Comparison of ENCODE assay signal across 23 cellular contexts in genomic region chr10:7538970-7539694, GRCh38.
DNase-seq lines count a peak whose midpoint lies in the region; ATAC-seq and TF ChIP-seq lines count a peak whose summit lies in the region.
"Had no signal": no experiment of that assay in that cellular context is flagged by ENCODE, and none has a peak within 500 bp of the region (broad histone marks: within the 10 kb centered on the region; RNA-seq: fewer than 3 reads in every experiment).

No MANE protein-coding gene starts in this region.

- peaks cover 9% of the 10 kb centered on the region for H3K4me1 Mint-ChIP-seq in activated CD4-positive, alpha-beta T cell treated with anti-CD3 and anti-CD28 coated beads for 36 hours
- H3K4me1 Mint-ChIP-seq in CD4-positive, alpha-beta memory T cell, result peaks cover 8 to 10% (median 10%) of the 10 kb centered on the region in 4 donors
- peaks cover 9% of the 10 kb centered on the region for H3K4me1 Mint-ChIP-seq in activated T-helper 1 cell treated with anti-CD3 and anti-CD28 coated beads, Interleukin-12 subunit alpha, Interleukin-12 subunit beta, Interleukin-2, Interleukin-4 antibody, amounts not matched to agents 30 ng/mL and 10 ng/mL and 1 ng/mL, durations not matched to agents 14 hours and 24 hours and 36 hours (ENCODE audit: low read depth)
- peaks cover 8 to 22% (median 14%) of the 10 kb centered on the region in 4 donors for H3K4me1 Mint-ChIP-seq in naive thymus-derived CD8-positive, alpha-beta T cell

- no peak overlapping the region for H3K4me3 ChIP-seq in CD4-positive, alpha-beta memory T cell (ENCODE audit: low read length in 2 of 2)
- H3K4me3 ChIP-seq: Peyer's patch, SJSA1 had no signal

- no peaks in the 10 kb centered on the region for H3K27me3 ChIP-seq in CD4-positive, alpha-beta memory T cell (ENCODE audit: insufficient read depth, low read length)
- H3K27me3 ChIP-seq: Peyer's patch, SJSA1 had no signal

- intact Hi-C loops in activated CD4-positive, alpha-beta T cell treated with anti-CD3 and anti-CD28 coated beads for 36 hours (cut with DNase I, micrococcal nuclease), result no loop called here
- intact Hi-C loops in CD4-positive, alpha-beta memory T cell (cut with micrococcal nuclease), result no loop called here
- intact Hi-C loops in activated T-helper 1 cell treated with anti-CD3 and anti-CD28 coated beads, Interleukin-12 subunit alpha, Interleukin-12 subunit beta, Interleukin-2, Interleukin-4 antibody, amounts not matched to agents 30 ng/mL and 10 ng/mL and 1 ng/mL, durations not matched to agents 14 hours and 24 hours and 36 hours (cut with micrococcal nuclease), result no loop called here

- H3K4me3 Mint-ChIP-seq in activated CD4-positive, alpha-beta T cell treated with anti-CD3 and anti-CD28 coated beads for 36 hours, result no peak overlapping the region
- peak overlapping the region in 4 of 8 donors; percentile 0 to 23 (median 16) for H3K4me3 Mint-ChIP-seq in CD4-positive, alpha-beta memory T cell
- no peak overlapping the region for H3K4me3 Mint-ChIP-seq in activated T-helper 1 cell treated with anti-CD3 and anti-CD28 coated beads, Interleukin-12 subunit alpha, Interleukin-12 subunit beta, Interleukin-2, Interleukin-4 antibody, amounts not matched to agents 30 ng/mL and 10 ng/mL and 1 ng/mL, durations not matched to agents 14 hours and 24 hours and 36 hours
- H3K4me3 Mint-ChIP-seq in naive thymus-derived CD8-positive, alpha-beta T cell, result peak overlapping the region in 8 of 10 donors; percentile 0 to 45 (median 28)
- H3K4me3 Mint-ChIP-seq: activated CD4-positive, alpha-beta memory T cell treated with anti-CD3 and anti-CD28 coated beads, Interleukin-2, amount 10 ng/mL, durations not matched to agents 7 days and 5 days; brain had no signal

- H3K36me3 Mint-ChIP-seq in activated CD4-positive, alpha-beta T cell treated with anti-CD3 and anti-CD28 coated beads for 36 hours (ENCODE audit: low read depth), result peaks cover 8% of the 10 kb centered on the region
- H3K36me3 Mint-ChIP-seq in CD4-positive, alpha-beta memory T cell, result peaks cover 0 to 4% of the 10 kb centered on the region in 2 donors
- H3K36me3 Mint-ChIP-seq in activated T-helper 1 cell treated with anti-CD3 and anti-CD28 coated beads, Interleukin-12 subunit alpha, Interleukin-12 subunit beta, Interleukin-2, Interleukin-4 antibody, amounts not matched to agents 30 ng/mL and 10 ng/mL and 1 ng/mL, durations not matched to agents 14 hours and 24 hours and 36 hours (ENCODE audit: low read depth), result no peaks in the 10 kb centered on the region
- peaks cover 0 to 17% (median 9%) of the 10 kb centered on the region in 3 donors for H3K36me3 Mint-ChIP-seq in naive thymus-derived CD8-positive, alpha-beta T cell
- H3K36me3 Mint-ChIP-seq: brain had no signal

- H3K36me3 ChIP-seq in CD4-positive, alpha-beta memory T cell (ENCODE audit: insufficient read depth, low read length), result no peaks in the 10 kb centered on the region
- H3K36me3 ChIP-seq: Peyer's patch, SJSA1 had no signal

- H3K27ac Mint-ChIP-seq in activated CD4-positive, alpha-beta T cell treated with anti-CD3 and anti-CD28 coated beads for 36 hours, result peak overlapping the region; percentile 27
- H3K27ac Mint-ChIP-seq in CD4-positive, alpha-beta memory T cell, result peak overlapping the region; percentile 18 to 88 (median 39)
- H3K27ac Mint-ChIP-seq in activated T-helper 1 cell treated with anti-CD3 and anti-CD28 coated beads, Interleukin-12 subunit alpha, Interleukin-12 subunit beta, Interleukin-2, Interleukin-4 antibody, amounts not matched to agents 30 ng/mL and 10 ng/mL and 1 ng/mL, durations not matched to agents 14 hours and 24 hours and 36 hours, result peak overlapping the region; percentile 56
- peak overlapping the region; percentile 58 to 91 (median 76) for H3K27ac Mint-ChIP-seq in naive thymus-derived CD8-positive, alpha-beta T cell
- H3K27ac Mint-ChIP-seq: activated CD4-positive, alpha-beta memory T cell treated with anti-CD3 and anti-CD28 coated beads, Interleukin-2, amount 10 ng/mL, durations not matched to agents 7 days and 5 days had no signal

- no peaks in the 10 kb centered on the region for H3K27me3 Mint-ChIP-seq in activated CD4-positive, alpha-beta T cell treated with anti-CD3 and anti-CD28 coated beads for 36 hours
- H3K27me3 Mint-ChIP-seq in CD4-positive, alpha-beta memory T cell, result no peaks in the 10 kb centered on the region
- H3K27me3 Mint-ChIP-seq in activated T-helper 1 cell treated with anti-CD3 and anti-CD28 coated beads, Interleukin-12 subunit alpha, Interleukin-12 subunit beta, Interleukin-2, Interleukin-4 antibody, amounts not matched to agents 30 ng/mL and 10 ng/mL and 1 ng/mL, durations not matched to agents 14 hours and 24 hours and 36 hours (ENCODE audit: insufficient read depth), result no peaks in the 10 kb centered on the region
- no peaks in the 10 kb centered on the region for H3K27me3 Mint-ChIP-seq in naive thymus-derived CD8-positive, alpha-beta T cell
- H3K27me3 Mint-ChIP-seq: activated CD4-positive, alpha-beta memory T cell treated with anti-CD3 and anti-CD28 coated beads, Interleukin-2, amount 10 ng/mL, durations not matched to agents 7 days and 5 days had no signal

- DNase-seq in activated CD4-positive, alpha-beta T cell treated with anti-CD3 and anti-CD28 coated beads for 36 hours, result no peak
- no peak for DNase-seq in activated CD4-positive, alpha-beta T cell treated with anti-CD3 and anti-CD28 coated beads for 48 hours
- DNase-seq in CD4-positive, alpha-beta memory T cell, result peak in 1 of 5 donors; percentile 16
- no peak for DNase-seq in activated T-helper 1 cell treated with anti-CD3 and anti-CD28 coated beads, Interleukin-12 subunit alpha, Interleukin-12 subunit beta, Interleukin-2, Interleukin-4 antibody, amounts not matched to agents 30 ng/mL and 10 ng/mL and 1 ng/mL, durations not matched to agents 14 hours and 24 hours and 36 hours (ENCODE audit: low spot score)
- DNase-seq in naive thymus-derived CD8-positive, alpha-beta T cell, result peak in 2 of 10 donors; percentile 8 to 22
- no peak for DNase-seq in GM10266 (ENCODE audit: extremely low spot score)
- no peak for DNase-seq in NCI-H2171 treated with DMSO at 0.1 percent for 48 hours (lab: John Stamatoyannopoulos, UW)
- DNase-seq: activated CD4-positive, alpha-beta memory T cell treated with anti-CD3 and anti-CD28 coated beads, Interleukin-2, amount 10 ng/mL, durations not matched to agents 7 days and 5 days; DMS53; effector CD4-positive, alpha-beta T cell; erythroblast; KBM-7; left cardiac atrium; MM.1S; NCI-H1436; NCI-H524; occipital lobe; Peyer's patch; stimulated activated CD8-positive, alpha-beta memory T cell treated with anti-CD3 and anti-CD28 coated beads, Interleukin-4, amount 100 ng/mL, for 48 hours; substantia nigra had no signal

- peaks cover 0 to 6% of the 10 kb centered on the region in 2 donors for H3K9me3 ChIP-seq in CD4-positive, alpha-beta memory T cell (ENCODE audit: control insufficient read depth in 1 of 2, low read length in 2 of 2)
- H3K9me3 ChIP-seq: Peyer's patch, SJSA1 had no signal

- H3K27ac ChIP-seq in CD4-positive, alpha-beta memory T cell (ENCODE audit: low read depth, low read length), result no peak overlapping the region
- H3K27ac ChIP-seq: SJSA1 had no signal

- H3K4me1 ChIP-seq in CD4-positive, alpha-beta memory T cell (ENCODE audit: insufficient read depth, low read length), result no peaks in the 10 kb centered on the region

- peak; percentile 66 for ATAC-seq in activated CD4-positive, alpha-beta T cell treated with anti-CD3 and anti-CD28 coated beads for 36 hours
- peak; percentile 61 to 65 for ATAC-seq in naive thymus-derived CD8-positive, alpha-beta T cell
- no peak for ATAC-seq in HG02852 (IDR thresholded peaks at IDR 0.05; ENCODE audit: unreplicated experiment)
- ATAC-seq: left cardiac atrium had no signal

- H3K9me3 Mint-ChIP-seq in activated CD4-positive, alpha-beta T cell treated with anti-CD3 and anti-CD28 coated beads for 36 hours (ENCODE audit: low read depth), result peaks cover 7% of the 10 kb centered on the region
- H3K9me3 Mint-ChIP-seq in CD4-positive, alpha-beta memory T cell, result peaks cover 0 to 21% (median 7%) of the 10 kb centered on the region in 8 donors
- H3K9me3 Mint-ChIP-seq in activated T-helper 1 cell treated with anti-CD3 and anti-CD28 coated beads, Interleukin-12 subunit alpha, Interleukin-12 subunit beta, Interleukin-2, Interleukin-4 antibody, amounts not matched to agents 30 ng/mL and 10 ng/mL and 1 ng/mL, durations not matched to agents 14 hours and 24 hours and 36 hours, result peaks cover 16% of the 10 kb centered on the region
- H3K9me3 Mint-ChIP-seq in naive thymus-derived CD8-positive, alpha-beta T cell, result peaks cover 0 to 17% (median 7%) of the 10 kb centered on the region in 9 donors

- TF ChIP-seq CTCF in GM10266 (IDR thresholded peaks at IDR 0.05; ENCODE audit: control insufficient read depth, insufficient read depth, low read depth, missing control alignments), result no peak

- CTCF ChIA-PET in activated CD4-positive, alpha-beta T cell treated with anti-CD3 and anti-CD28 coated beads for 36 hours (lab: Charles Lee), result interaction anchor here (2.3 kb wide), 1 partner anchor 14 kb away, joined by 8 read pairs; no protein-coding TSS in a partner anchor
- CTCF ChIA-PET in CD4-positive, alpha-beta memory T cell (lab: Charles Lee; ENCODE audit: partially characterized antibody), result no interaction called here

- POLR2A ChIA-PET in activated CD4-positive, alpha-beta T cell treated with anti-CD3 and anti-CD28 coated beads for 36 hours (lab: Charles Lee), result no interaction called here
- POLR2A ChIA-PET in CD4-positive, alpha-beta memory T cell (lab: Charles Lee; ENCODE audit: partially characterized antibody), result no interaction called here
- POLR2A ChIA-PET in naive thymus-derived CD8-positive, alpha-beta T cell (lab: Charles Lee), result no interaction called here

Comparison
In these comparisons a context has a peak if more than half of its experiments do, and no peak if none do; other contexts are left out.
1. H3K4me3 Mint-ChIP-seq: peak in naive thymus-derived CD8-positive, alpha-beta T cell (8 of 10); none in activated CD4-positive, alpha-beta T cell treated with anti-CD3 and anti-CD28 coated beads for 36 hours (single experiment) and activated T-helper 1 cell treated with anti-CD3 and anti-CD28 coated beads, Interleukin-12 subunit alpha, Interleukin-12 subunit beta, Interleukin-2, Interleukin-4 antibody, amounts not matched to agents 30 ng/mL and 10 ng/mL and 1 ng/mL, durations not matched to agents 14 hours and 24 hours and 36 hours (single experiment).
2. Peak in every context shown above with its lines, with median percentiles within 50 percentile points of each other: H3K27ac Mint-ChIP-seq.